In the genomic region with DNA sequence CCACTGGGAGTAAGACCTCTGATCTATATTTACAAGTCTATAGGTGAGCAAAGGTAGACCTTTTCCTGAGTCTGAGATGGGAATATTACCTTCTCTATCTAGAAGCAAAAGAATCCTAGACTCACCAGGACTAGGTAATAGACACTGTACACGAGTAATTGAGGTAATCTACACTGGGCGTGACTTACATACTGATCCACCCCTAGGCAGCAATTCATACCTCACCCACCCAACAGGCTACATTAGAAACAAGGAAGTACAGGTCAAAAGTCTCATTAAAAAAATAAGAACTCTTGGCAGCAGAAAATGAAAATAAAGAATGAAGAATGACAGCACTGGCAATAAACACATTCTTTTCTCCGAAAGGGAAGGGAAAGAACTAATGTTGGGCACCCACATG, we compare ENCODE assay signal across 9 cellular contexts. TPM values are rescaled to one million over a fixed set of nuclear protein-coding genes. Genes with fewer than 3 reads are reported as not detected.
DNase-seq lines count a peak whose midpoint lies in the region; ATAC-seq, FAIRE-seq and TF ChIP-seq lines count a peak whose summit lies in the region.
"Had no signal": no experiment of that assay in that cellular context is flagged by ENCODE, and none has a peak within 500 bp of the region (broad histone marks: within the 10 kb centered on the region; RNA-seq: fewer than 3 reads in every experiment).

No MANE protein-coding gene starts in this region.

- H3K9ac ChIP-seq in BLaER1 treated with 17β-estradiol and CSF1 and Interleukin-3, amounts not matched to agents 10 nM and 100 nM, result no peak overlapping the region
- H3K9ac ChIP-seq in colonic mucosa (ENCODE audit: low read depth in 2 of 2, low read length in 2 of 2), result peak overlapping the region in 1 of 2 donors; percentile 48

- intact Hi-C loops in colonic mucosa (cut with DNase I), result no loop called here

- no peaks in the 10 kb centered on the region for H3K27me3 ChIP-seq in BLaER1 treated with 17β-estradiol and CSF1 and Interleukin-3, amounts not matched to agents 10 nM and 100 nM
- H3K27me3 ChIP-seq in colonic mucosa, result no peaks in the 10 kb centered on the region

- no peak for ATAC-seq in SK-N-SH treated with all-trans-retinoic acid at 6 μM for 48 hours

- no peak for FAIRE-seq in urothelium cell line (lab: Jason Lieb, UNC)

- H3K4me3 ChIP-seq in BLaER1 treated with 17β-estradiol and CSF1 and Interleukin-3, amounts not matched to agents 10 nM and 100 nM, result no peak overlapping the region
- peak overlapping the region; percentile 23 for H3K4me3 ChIP-seq in colonic mucosa

- DNase-seq in M059J (ENCODE audit: low read depth) (peak; percentile 42), colonic mucosa (peak; percentile 66), mucosa of gallbladder (ENCODE audit: low spot score) (peak; percentile 25), urothelium cell line (ENCODE audit: low spot score) (no peak), hepatic stellate cell (ENCODE audit: low spot score) (no peak), foreskin melanocyte (no peak)
- DNase-seq: stimulated activated CD4-positive, alpha-beta T cell treated with anti-CD3 and anti-CD28 coated beads, Interleukin-1b, Interleukin-23, amount 100 ng/mL, for 48 hours had no signal

- peaks cover 9 to 33% (median 22%) of the 10 kb centered on the region in 11 experiments for H3K9me3 ChIP-seq in BLaER1 treated with 17β-estradiol and CSF1 and Interleukin-3, amounts not matched to agents 10 nM and 100 nM (replicated peaks in 1 of 11)
- no peaks in the 10 kb centered on the region for H3K9me3 ChIP-seq in colonic mucosa

- H3K27ac ChIP-seq in BLaER1 treated with 17β-estradiol and CSF1 and Interleukin-3, amounts not matched to agents 10 nM and 100 nM, result no peak overlapping the region
- peak overlapping the region; percentile 76 for H3K27ac ChIP-seq in colonic mucosa

- H4K20me1 ChIP-seq in BLaER1 treated with 17β-estradiol and CSF1 and Interleukin-3, amounts not matched to agents 10 nM and 100 nM, result peaks cover 98 to 100% (median 100%) of the 10 kb centered on the region in 11 experiments

- H3K4me1 ChIP-seq in BLaER1 treated with 17β-estradiol and CSF1 and Interleukin-3, amounts not matched to agents 10 nM and 100 nM, result peaks cover 21 to 82% (median 30%) of the 10 kb centered on the region in 10 experiments; a peak in 18 of 20 replicates
- H3K4me1 ChIP-seq in colonic mucosa, result peaks cover 30% of the 10 kb centered on the region

- no peak for TF ChIP-seq CTCF in colonic mucosa (IDR thresholded peaks at IDR 0.05)

- peaks cover 15 to 88% (median 63%) of the 10 kb centered on the region in 11 experiments for H3K36me3 ChIP-seq in BLaER1 treated with 17β-estradiol and CSF1 and Interleukin-3, amounts not matched to agents 10 nM and 100 nM
- no peaks in the 10 kb centered on the region for H3K36me3 ChIP-seq in colonic mucosa

- peak overlapping the region in 10 of 11 experiments; percentile 13 to 69 (median 26); a peak in 15 of 22 replicates for H3K4me2 ChIP-seq in BLaER1 treated with 17β-estradiol and CSF1 and Interleukin-3, amounts not matched to agents 10 nM and 100 nM

TF ChIP-seq in SK-N-SH treated with all-trans-retinoic acid at 6 μM for 48 hours, 23 proteins besides CTCF, POLR2A, EP300 and RAD21:
- TF ChIP-seq ZNF565 (CRISPR knock-in tag; conservative IDR thresholded peaks at IDR 0.05; ENCODE audit: low read depth) (no peak), OSR1 (CRISPR knock-in tag; IDR thresholded peaks at IDR 0.05) (no peak), ZNF8 (CRISPR knock-in tag; IDR thresholded peaks at IDR 0.05) (no peak), TCF4 (CRISPR knock-in tag; IDR thresholded peaks at IDR 0.05; ENCODE audit: borderline replicate concordance) (no peak), TOX (CRISPR knock-in tag; IDR thresholded peaks at IDR 0.05; ENCODE audit: borderline replicate concordance) (no peak)
- TF ChIP-seq, protein P1, sequence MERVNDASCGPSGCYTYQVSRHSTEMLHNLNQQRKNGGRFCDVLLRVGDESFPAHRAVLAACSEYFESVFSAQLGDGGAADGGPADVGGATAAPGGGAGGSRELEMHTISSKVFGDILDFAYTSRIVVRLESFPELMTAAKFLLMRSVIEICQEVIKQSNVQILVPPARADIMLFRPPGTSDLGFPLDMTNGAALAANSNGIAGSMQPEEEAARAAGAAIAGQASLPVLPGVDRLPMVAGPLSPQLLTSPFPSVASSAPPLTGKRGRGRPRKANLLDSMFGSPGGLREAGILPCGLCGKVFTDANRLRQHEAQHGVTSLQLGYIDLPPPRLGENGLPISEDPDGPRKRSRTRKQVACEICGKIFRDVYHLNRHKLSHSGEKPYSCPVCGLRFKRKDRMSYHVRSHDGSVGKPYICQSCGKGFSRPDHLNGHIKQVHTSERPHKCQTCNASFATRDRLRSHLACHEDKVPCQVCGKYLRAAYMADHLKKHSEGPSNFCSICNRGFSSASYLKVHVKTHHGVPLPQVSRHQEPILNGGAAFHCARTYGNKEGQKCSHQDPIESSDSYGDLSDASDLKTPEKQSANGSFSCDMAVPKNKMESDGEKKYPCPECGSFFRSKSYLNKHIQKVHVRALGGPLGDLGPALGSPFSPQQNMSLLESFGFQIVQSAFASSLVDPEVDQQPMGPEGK (CRISPR knock-in tag; IDR thresholded peaks at IDR 0.05; ENCODE audit: borderline replicate concordance), result no peak
- TF ChIP-seq, protein P2, sequence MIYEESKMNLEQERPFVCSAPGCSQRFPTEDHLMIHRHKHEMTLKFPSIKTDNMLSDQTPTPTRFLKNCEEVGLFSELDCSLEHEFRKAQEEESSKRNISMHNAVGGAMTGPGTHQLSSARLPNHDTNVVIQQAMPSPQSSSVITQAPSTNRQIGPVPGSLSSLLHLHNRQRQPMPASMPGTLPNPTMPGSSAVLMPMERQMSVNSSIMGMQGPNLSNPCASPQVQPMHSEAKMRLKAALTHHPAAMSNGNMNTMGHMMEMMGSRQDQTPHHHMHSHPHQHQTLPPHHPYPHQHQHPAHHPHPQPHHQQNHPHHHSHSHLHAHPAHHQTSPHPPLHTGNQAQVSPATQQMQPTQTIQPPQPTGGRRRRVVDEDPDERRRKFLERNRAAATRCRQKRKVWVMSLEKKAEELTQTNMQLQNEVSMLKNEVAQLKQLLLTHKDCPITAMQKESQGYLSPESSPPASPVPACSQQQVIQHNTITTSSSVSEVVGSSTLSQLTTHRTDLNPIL (CRISPR knock-in tag; IDR thresholded peaks at IDR 0.05; ENCODE audit: low read depth), result no peak
TF ChIP-seq in SK-N-SH treated with all-trans-retinoic acid at 6 μM for 48 hours: peak in this region for 0.

RNA-seq across cellular contexts. Expression of a gene that starts 7.6 kb away (rescaled TPM):
- total RNA-seq in M059J (2014; rRNA removed; shearing (Covaris generic)), result 146 and 269 TPM in 2 replicates
- total RNA-seq in colonic mucosa (100 to 1,000 TPM; 107 to 144 TPM), mucosa of gallbladder (91.6 TPM)

Comparison
In these comparisons a context has a peak if more than half of its experiments do, and no peak if none do; other contexts are left out.
1. DNase-seq: peak in M059J (single experiment), colonic mucosa (single experiment) and mucosa of gallbladder (single experiment); none in urothelium cell line (single experiment), hepatic stellate cell (single experiment) and foreskin melanocyte (single experiment).